In the genomic region with DNA sequence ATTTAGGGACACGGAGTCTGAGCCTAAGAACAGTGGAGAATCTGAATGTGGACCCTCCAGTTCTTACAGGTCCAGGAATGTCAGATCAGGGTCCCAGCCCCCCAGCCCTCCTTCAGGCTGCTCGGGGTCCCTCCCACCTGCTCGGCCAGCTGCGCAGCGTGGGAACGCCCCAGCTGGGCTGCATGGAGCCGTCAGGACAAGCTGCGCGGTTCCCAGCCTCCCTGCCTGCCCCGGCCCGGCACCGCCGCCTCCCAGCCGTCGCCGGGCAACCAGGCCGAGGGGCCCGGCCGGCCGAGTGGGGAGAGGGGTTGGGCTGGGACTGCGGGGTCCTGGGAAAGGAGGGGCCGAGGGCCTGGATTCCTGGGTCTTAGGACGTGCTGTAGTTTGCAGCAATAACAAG, we compare ENCODE assay signal across 1 cellular context.
TF ChIP-seq lines count a peak whose summit lies in the region.

No MANE protein-coding gene starts in this region.

TF ChIP-seq in H1, 55 proteins besides CTCF, POLR2A, EP300 and RAD21:
- TF ChIP-seq KDM5A (IDR thresholded peaks at IDR 0.05; ENCODE audit: low read length) (no peak), SIN3A (conservative IDR thresholded peaks at IDR 0.05 in 1 of 2, IDR thresholded peaks at IDR 0.05 in 1 of 2; ENCODE audit: low read depth in 1 of 2, low read length in 2 of 2) (peak in 1 of 2 experiments; percentile 16; a peak in 1 of 4 replicates), KDM4A (IDR thresholded peaks at IDR 0.05; ENCODE audit: low read depth, low read length, severe bottlenecking) (peak; percentile 16), NRF1 (IDR thresholded peaks at IDR 0.05; ENCODE audit: low read depth, low read length) (no peak), ASH2L (IDR thresholded peaks at IDR 0.05; ENCODE audit: low read length) (no peak), CEBPB (IDR thresholded peaks at IDR 0.05; ENCODE audit: low read depth, low read length) (no peak), BRCA1 (IDR thresholded peaks at IDR 0.05; ENCODE audit: low read depth, low read length) (no peak)
TF ChIP-seq in H1: peak in this region for 2.
